ENCODE assay signal across 10 cellular contexts in the genomic region with DNA sequence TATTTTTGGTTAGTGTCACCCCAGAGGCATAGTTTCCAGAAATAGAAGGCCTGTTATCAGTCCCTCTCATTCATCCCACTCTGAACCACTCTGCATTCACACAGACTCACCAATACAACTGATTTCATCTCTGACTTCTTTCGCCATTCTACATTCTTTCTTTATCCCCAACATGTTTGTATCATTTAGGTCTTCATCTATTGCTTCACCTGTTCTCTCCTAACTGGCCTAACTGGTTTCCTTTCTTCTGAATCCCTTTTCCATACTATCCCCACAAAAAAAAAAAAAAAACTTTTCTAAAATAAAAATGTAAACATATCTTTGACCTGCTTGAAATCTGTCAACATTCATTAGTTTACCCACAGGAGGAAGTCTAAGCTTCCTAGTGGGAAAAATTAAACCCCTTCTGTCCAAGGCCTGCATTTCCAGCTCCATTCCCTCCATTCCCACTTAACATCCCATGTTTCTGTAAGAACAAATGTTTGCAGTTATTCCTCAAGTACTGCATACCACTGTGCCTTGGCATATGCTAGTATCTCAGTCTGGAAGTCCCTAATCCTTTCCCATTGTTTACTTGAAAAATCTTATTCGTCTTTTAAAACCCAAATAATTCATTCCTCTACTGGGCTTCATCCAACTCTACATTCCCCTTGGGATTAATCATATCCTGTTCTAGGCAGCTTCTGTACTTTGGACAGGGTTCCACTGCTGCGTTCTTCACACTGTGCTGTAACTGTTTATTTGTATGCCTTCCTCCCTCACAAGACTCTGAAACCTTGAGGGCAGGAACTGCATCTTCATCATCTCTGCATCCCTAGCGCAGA.
A peak's percentile ranks its signal among the peaks of the same experiment; 100 is the strongest.
DNase-seq lines count a peak whose midpoint lies in the region; ATAC-seq and TF ChIP-seq lines count a peak whose summit lies in the region.
"Had no signal": no experiment of that assay in that cellular context is flagged by ENCODE, and none has a peak within 500 bp of the region (broad histone marks: within the 10 kb centered on the region; RNA-seq: fewer than 3 reads in every experiment).

No MANE protein-coding gene starts in this region.

- no peaks in the 10 kb centered on the region for H3K27me3 ChIP-seq in aorta (ENCODE audit: control insufficient read depth in 1 of 2, insufficient read depth in 2 of 2, low read length in 1 of 2)
- no peaks in the 10 kb centered on the region for H3K27me3 ChIP-seq in esophagus squamous epithelium

- intact Hi-C loops in Right ventricle myocardium inferior (cut with DNase I) = loop anchor here (2.0 kb wide), 1 partner anchor 66 kb away; no protein-coding TSS in a partner anchor
- intact Hi-C loops in cardiac septum (cut with DNase I) = loop anchor here (5.0 kb wide), 1 partner anchor 65 kb away; no protein-coding TSS in a partner anchor
- intact Hi-C loops in aorta (cut with DNase I) = loop anchor here (10.0 kb wide), 2 partner anchors 58 to 108 kb away; no protein-coding TSS in a partner anchor
- intact Hi-C loops in esophagus squamous epithelium (cut with DNase I) = no loop called here

- H3K9me3 ChIP-seq in aorta (ENCODE audit: control insufficient read depth, low read length) (no peaks in the 10 kb centered on the region), esophagus squamous epithelium (no peaks in the 10 kb centered on the region)

- H3K36me3 ChIP-seq in aorta (ENCODE audit: control insufficient read depth in 1 of 2, insufficient read depth in 2 of 2, low read length in 1 of 2) (no peaks in the 10 kb centered on the region), esophagus squamous epithelium (no peaks in the 10 kb centered on the region)

- ATAC-seq in Right ventricle myocardium inferior (peak; percentile 82), aorta (ENCODE audit: low FRiP score) (peak; percentile 65), GM19463 (IDR thresholded peaks at IDR 0.05; ENCODE audit: unreplicated experiment) (no peak)

- DNase-seq in Right ventricle myocardium inferior (ENCODE audit: missing footprints) (no peak), cardiac septum (ENCODE audit: low spot score) (no peak), brain pericyte (ENCODE audit: low read depth, low spot score) (peak; percentile 21), iris pigment epithelial cell (ENCODE audit: low read depth) (peak; percentile 96), aorta (peak in 1 of 2 donors; percentile 47), esophagus squamous epithelium (lab: John Stamatoyannopoulos, UW) (no peak), SW480 (ENCODE audit: low spot score) (no peak)
- DNase-seq: activated naive CD4-positive, alpha-beta T cell had no signal

- H3K4me3 ChIP-seq in aorta (ENCODE audit: low read length in 2 of 2) (no peak overlapping the region), esophagus squamous epithelium (no peak overlapping the region)
- H3K4me3 ChIP-seq: skin epidermis had no signal

- no peak for TF ChIP-seq POLR2A in esophagus squamous epithelium (IDR thresholded peaks at IDR 0.05)

- peaks cover 2 to 3% of the 10 kb centered on the region in 2 donors for H3K4me1 ChIP-seq in aorta (ENCODE audit: control insufficient read depth in 1 of 2, insufficient read depth in 2 of 2, low read length in 2 of 2)
- H3K4me1 ChIP-seq in esophagus squamous epithelium = peaks cover 0 to 10% (median 0%) of the 10 kb centered on the region in 3 donors

- H3K27ac ChIP-seq in aorta (ENCODE audit: low read depth in 1 of 2, low read length in 2 of 2) = peak overlapping the region in 1 of 2 donors; percentile 40
- H3K27ac ChIP-seq in esophagus squamous epithelium = no peak overlapping the region
- H3K27ac ChIP-seq: skin epidermis had no signal

- 42 to 45% methylated on average over 4 of the region's 4 CpGs for WGBS in aorta, 2 donors
- WGBS in esophagus squamous epithelium, 2 donors = 31 to 32% methylated on average over 4 of the region's 4 CpGs

- TF ChIP-seq CTCF in esophagus squamous epithelium (IDR thresholded peaks at IDR 0.05) = no peak

Comparison
In these comparisons a context has a peak if more than half of its experiments do, and no peak if none do; other contexts are left out.
1. DNase-seq: peak in brain pericyte (single experiment) and iris pigment epithelial cell (single experiment); none in Right ventricle myocardium inferior (single experiment), cardiac septum (single experiment), esophagus squamous epithelium (single experiment) and SW480 (single experiment).